ENCODE assay signal across 11 cellular contexts in the genomic region with DNA sequence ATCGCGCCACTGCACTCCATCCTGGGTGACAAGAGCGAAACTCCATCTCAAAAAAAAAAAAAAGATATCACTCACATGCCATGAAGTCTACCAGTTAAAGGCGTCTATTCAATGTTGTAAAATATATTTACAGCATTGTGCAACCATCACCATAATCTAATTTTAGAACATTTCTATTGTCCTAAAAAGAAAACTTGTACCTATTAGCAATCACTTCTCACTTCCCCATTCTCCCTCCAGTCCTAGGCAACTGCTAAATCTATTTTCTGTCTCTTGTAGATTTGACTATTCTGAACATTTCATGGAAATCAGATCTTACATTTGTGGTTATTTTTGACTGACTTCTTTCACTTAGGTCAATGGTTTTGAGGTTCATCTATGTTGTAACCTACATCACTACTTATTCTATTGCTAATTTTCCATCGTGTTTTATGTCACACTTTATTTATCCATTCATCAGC. TPM values are rescaled to one million over a fixed set of nuclear protein-coding genes. Genes with fewer than 3 reads are reported as not detected.
DNase-seq lines count a peak whose midpoint lies in the region; ATAC-seq and TF ChIP-seq lines count a peak whose summit lies in the region.
"Had no signal": no experiment of that assay in that cellular context is flagged by ENCODE, and none has a peak within 500 bp of the region (broad histone marks: within the 10 kb centered on the region; RNA-seq: fewer than 3 reads in every experiment).

No MANE protein-coding gene starts in this region.

- CTCF ChIA-PET in activated CD4-positive, alpha-beta memory T cell treated with anti-CD3 and anti-CD28 coated beads, Interleukin-2, amount 10 ng/mL, durations not matched to agents 7 days and 5 days (lab: Charles Lee) = interaction anchor here (1.6 kb wide), 2 partner anchors 46 to 99 kb away, joined by 3 to 4 read pairs; no protein-coding TSS in a partner anchor

- H3K4me1 ChIP-seq in lower lobe of right lung (no peaks in the 10 kb centered on the region), ascending aorta (no peaks in the 10 kb centered on the region)

- H3K9me3 ChIP-seq in lower lobe of right lung (no peaks in the 10 kb centered on the region), ascending aorta (no peaks in the 10 kb centered on the region)
- H3K9me3 ChIP-seq: esophagus squamous epithelium had no signal

- no peaks in the 10 kb centered on the region for H3K9me3 Mint-ChIP-seq in activated CD4-positive, alpha-beta memory T cell treated with anti-CD3 and anti-CD28 coated beads, Interleukin-2, amount 10 ng/mL, durations not matched to agents 7 days and 5 days

- TF ChIP-seq CTCF in lower lobe of right lung (IDR thresholded peaks at IDR 0.05) (no peak), ascending aorta (IDR thresholded peaks at IDR 0.05) (no peak)

- no peaks in the 10 kb centered on the region for H3K36me3 Mint-ChIP-seq in activated CD4-positive, alpha-beta memory T cell treated with anti-CD3 and anti-CD28 coated beads, Interleukin-2, amount 10 ng/mL, durations not matched to agents 7 days and 5 days (ENCODE audit: low read depth)

- DNase-seq in lower lobe of right lung (no peak), ascending aorta (ENCODE audit: low spot score in 2 of 2) (no peak), GDM1 (lab: John Stamatoyannopoulos, UW) (no peak), NCI-H2227 treated with DMSO at 0.1 percent for 48 hours (lab: John Stamatoyannopoulos, UW) (no peak)
- no peak for DNase-seq in activated CD4-positive, alpha-beta memory T cell treated with anti-CD3 and anti-CD28 coated beads, Interleukin-2, amount 10 ng/mL, durations not matched to agents 7 days and 5 days
- DNase-seq: esophagus squamous epithelium, KBM-7, midbrain had no signal

- H3K4me3 ChIP-seq in lower lobe of right lung = no peak overlapping the region
- H3K4me3 ChIP-seq in ascending aorta = no peak overlapping the region
- H3K4me3 ChIP-seq: esophagus squamous epithelium had no signal

- H3K27ac ChIP-seq in lower lobe of right lung (no peak overlapping the region), ascending aorta (no peak overlapping the region)
- H3K27ac ChIP-seq: esophagus squamous epithelium had no signal

- no peak overlapping the region for H3K27ac Mint-ChIP-seq in activated CD4-positive, alpha-beta memory T cell treated with anti-CD3 and anti-CD28 coated beads, Interleukin-2, amount 10 ng/mL, durations not matched to agents 7 days and 5 days

- ATAC-seq in GM18520 (IDR thresholded peaks at IDR 0.05; ENCODE audit: unreplicated experiment) (peak; percentile 84), GM21717 (IDR thresholded peaks at IDR 0.05; ENCODE audit: unreplicated experiment) (peak; percentile 91), HG03442 (IDR thresholded peaks at IDR 0.05; ENCODE audit: unreplicated experiment) (peak; percentile 89), lower lobe of right lung (peak; percentile 61 to 70)

- no peaks in the 10 kb centered on the region for H3K27me3 ChIP-seq in lower lobe of right lung (ENCODE audit: low read depth)
- H3K27me3 ChIP-seq in ascending aorta = no peaks in the 10 kb centered on the region
- H3K27me3 ChIP-seq: esophagus squamous epithelium had no signal

- H3K27me3 Mint-ChIP-seq in activated CD4-positive, alpha-beta memory T cell treated with anti-CD3 and anti-CD28 coated beads, Interleukin-2, amount 10 ng/mL, durations not matched to agents 7 days and 5 days = peaks cover 3% of the 10 kb centered on the region

- POLR2A ChIA-PET in activated CD4-positive, alpha-beta memory T cell treated with anti-CD3 and anti-CD28 coated beads, Interleukin-2, amount 10 ng/mL, durations not matched to agents 7 days and 5 days (lab: Charles Lee) = no interaction called here

- H3K4me1 Mint-ChIP-seq in activated CD4-positive, alpha-beta memory T cell treated with anti-CD3 and anti-CD28 coated beads, Interleukin-2, amount 10 ng/mL, durations not matched to agents 7 days and 5 days = peaks cover 24% of the 10 kb centered on the region

- H3K36me3 ChIP-seq in lower lobe of right lung (no peaks in the 10 kb centered on the region), ascending aorta (no peaks in the 10 kb centered on the region)
- H3K36me3 ChIP-seq: esophagus squamous epithelium had no signal

- intact Hi-C loops in lower lobe of right lung (cut with DNase I) (no loop called here), ascending aorta (cut with DNase I) (no loop called here)

- H3K4me3 Mint-ChIP-seq in activated CD4-positive, alpha-beta memory T cell treated with anti-CD3 and anti-CD28 coated beads, Interleukin-2, amount 10 ng/mL, durations not matched to agents 7 days and 5 days = no peak overlapping the region

RNA-seq across cellular contexts. Expression of gene OTUD1, which starts 25.2 kb away (rescaled TPM):
- total RNA-seq in lower lobe of right lung = 31.4 TPM
- total RNA-seq in ascending aorta = 24.1 TPM
- 10 to 100 TPM; 23.4 to 23.9 TPM for total RNA-seq in activated CD4-positive, alpha-beta memory T cell treated with anti-CD3 and anti-CD28 coated beads, Interleukin-2, amount 10 ng/mL, durations not matched to agents 7 days and 5 days
